In the genomic region with DNA sequence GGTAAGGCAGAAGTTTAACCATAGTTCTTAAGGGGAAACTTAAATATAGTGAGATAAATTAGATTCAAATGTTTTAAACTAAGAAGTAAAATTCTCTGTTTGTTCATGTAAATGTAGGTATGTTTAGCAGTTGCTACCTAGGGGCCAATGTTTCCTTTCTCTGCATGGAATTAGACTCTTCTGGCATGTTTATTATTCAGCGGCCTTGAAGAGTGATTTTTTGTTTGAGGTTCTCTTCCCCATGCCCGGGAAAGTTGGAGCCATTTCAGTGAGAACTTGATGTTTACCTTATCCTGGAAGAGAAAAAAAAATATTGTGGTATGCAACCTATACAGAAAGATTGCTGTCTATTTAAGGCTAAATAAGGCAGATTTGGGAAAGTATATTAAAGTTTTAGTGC, we compare ENCODE assay signal across 8 cellular contexts.
"Had no signal": no experiment of that assay in that cellular context is flagged by ENCODE, and none has a peak within 500 bp of the region (broad histone marks: within the 10 kb centered on the region; RNA-seq: fewer than 3 reads in every experiment).

No MANE protein-coding gene starts in this region.

- DNase-seq: GDM1, GF-D8 had no signal

- ATAC-seq: GM12878 had no signal

- H3K4me3 ChIP-seq: GM12878 had no signal

- FAIRE-seq: G401.6, GM12878, GM12891, GM12892, GM18507, GM19239 had no signal
